ENCODE assay signal across 18 cellular contexts in genomic region chr10:124994573-124995473, GRCh38. TPM values are rescaled to one million over a fixed set of nuclear protein-coding genes. Genes with fewer than 3 reads are reported as not detected.
DNase-seq lines count a peak whose midpoint lies in the region; ATAC-seq and TF ChIP-seq lines count a peak whose summit lies in the region.
"Had no signal": no experiment of that assay in that cellular context is flagged by ENCODE, and none has a peak within 500 bp of the region (broad histone marks: within the 10 kb centered on the region; RNA-seq: fewer than 3 reads in every experiment).

No MANE protein-coding gene starts in this region.

- no peaks in the 10 kb centered on the region for H3K9me3 Mint-ChIP-seq in progenitor cell of endocrine pancreas (ENCODE audit: low read depth)

- H3K4me1 Mint-ChIP-seq in progenitor cell of endocrine pancreas (ENCODE audit: low read depth), result no peaks in the 10 kb centered on the region
- H3K4me1 Mint-ChIP-seq: B cell had no signal

- H3K9me3 ChIP-seq in HAP-1, result no peaks in the 10 kb centered on the region

- H3K4me3 Mint-ChIP-seq in progenitor cell of endocrine pancreas (ENCODE audit: low read depth), result no peak overlapping the region
- H3K4me3 Mint-ChIP-seq: B cell had no signal

- TF ChIP-seq CTCF in GM13976 (IDR thresholded peaks at IDR 0.05; ENCODE audit: borderline replicate concordance, control extremely low read depth, extremely low read depth, insufficient read depth, missing control alignments) (no peak), RWPE1 (conservative IDR thresholded peaks at IDR 0.05; ENCODE audit: low read depth) (no peak), progenitor cell of endocrine pancreas (IDR thresholded peaks at IDR 0.05; ENCODE audit: unreplicated experiment) (no peak)

- peak overlapping the region; percentile 56 for H3K27ac Mint-ChIP-seq in progenitor cell of endocrine pancreas
- H3K27ac Mint-ChIP-seq: B cell had no signal

- peaks cover 13% of the 10 kb centered on the region for H3K36me3 Mint-ChIP-seq in progenitor cell of endocrine pancreas (ENCODE audit: insufficient read depth)

- no peaks in the 10 kb centered on the region for H3K27me3 ChIP-seq in HAP-1 (ENCODE audit: low read depth)

- ATAC-seq in GM21367 (IDR thresholded peaks at IDR 0.05; ENCODE audit: unreplicated experiment), result no peak
- ATAC-seq: esophagus mucosa, Panc1 had no signal

- CTCF ChIA-PET in RWPE1 (lab: Yijun Ruan, JAX), result no interaction called here

- H3K4me1 ChIP-seq in HAP-1, result no peaks in the 10 kb centered on the region

- no peaks in the 10 kb centered on the region for H3K27me3 Mint-ChIP-seq in progenitor cell of endocrine pancreas
- H3K27me3 Mint-ChIP-seq: B cell had no signal

- peak overlapping the region; percentile 36 for H3K27ac ChIP-seq in RWPE1

- POLR2A ChIA-PET in RWPE1 (lab: Yijun Ruan, JAX; ENCODE audit: low non-redundant PET), result no interaction called here

- in situ Hi-C loops in GM13976 (cut with MboI; ENCODE audit: low sequenced_read_pairs, unreplicated experiment), result no loop called here
- in situ Hi-C loops in HAP-1 (cut with MboI; ENCODE audit: low sequenced_read_pairs), result loop anchor here (25.0 kb wide), 1 partner anchor 458 kb away; no protein-coding TSS in a partner anchor

- H3K4me3 ChIP-seq in HAP-1, result no peak overlapping the region

- peaks cover 86% of the 10 kb centered on the region for H3K36me3 ChIP-seq in HAP-1 (replicated peaks)

- DNase-seq in GM13976 (ENCODE audit: low spot score) (peak; percentile 14), RWPE1 (ENCODE audit: low spot score) (no peak), hepatic stellate cell (ENCODE audit: low spot score) (peak; percentile 4), progenitor cell of endocrine pancreas (ENCODE audit: low spot score, unreplicated experiment) (peak; percentile 8), NCI-H1694 treated with DMSO at 0.1 percent for 48 hours (lab: John Stamatoyannopoulos, UW) (no peak), HAP-1 (ENCODE audit: low spot score in 2 of 2) (no peak)
- no peak for DNase-seq in activated CD4-positive, alpha-beta T cell treated with anti-CD3 and anti-CD28 coated beads, Interleukin-2, amount 50 U/mL, for 48 hours
- DNase-seq: cortex of kidney; DMS53; mesenchymal stem cell; NCI-H1930; NCI-H526; occipital lobe; stimulated activated CD4-positive, alpha-beta T cell treated with anti-CD3 and anti-CD28 coated beads, Interleukin-12 subunit alpha, Interleukin-12 subunit beta, amount 100 ng/mL, for 4 hours had no signal

RNA-seq across cellular contexts. Expression of gene ZRANB1, which starts 52.9 kb away (rescaled TPM):
- 27.5 and 31.1 TPM in 2 replicates for total RNA-seq in progenitor cell of endocrine pancreas

Comparison
In these comparisons a context has a peak if more than half of its experiments do, and no peak if none do; other contexts are left out.
1. DNase-seq: peak in GM13976 (single experiment), hepatic stellate cell (single experiment) and progenitor cell of endocrine pancreas (single experiment); none in RWPE1 (single experiment), activated CD4-positive, alpha-beta T cell treated with anti-CD3 and anti-CD28 coated beads, Interleukin-2, amount 50 U/mL, for 48 hours (0 of 2), NCI-H1694 treated with DMSO at 0.1 percent for 48 hours (single experiment) and HAP-1 (0 of 2).